In genomic region chr13:50715402-50716146, GRCh38 we compare ENCODE assay signal across 13 cellular contexts.
DNase-seq lines count a peak whose midpoint lies in the region; ATAC-seq, FAIRE-seq and TF ChIP-seq lines count a peak whose summit lies in the region.
"Had no signal": no experiment of that assay in that cellular context is flagged by ENCODE, and none has a peak within 500 bp of the region (broad histone marks: within the 10 kb centered on the region; RNA-seq: fewer than 3 reads in every experiment).

No MANE protein-coding gene starts in this region.

- FAIRE-seq in HepG2 (lab: Jason Lieb, UNC), result no peak
- FAIRE-seq: A549 had no signal

- H3K4me2 ChIP-seq in HepG2 (ENCODE audit: low read depth, low read length), result no peak overlapping the region
- H3K4me2 ChIP-seq: A549 had no signal

- H4K20me1 ChIP-seq in HepG2 (ENCODE audit: insufficient read depth, low read length), result no peaks in the 10 kb centered on the region

- no peak overlapping the region for H2AFZ ChIP-seq in HepG2 (ENCODE audit: low read length)

- H3K36me3 ChIP-seq in liver (ENCODE audit: control insufficient read depth in 4 of 4, insufficient read depth in 3 of 4, low read depth in 1 of 4, low read length in 3 of 4) (no peaks in the 10 kb centered on the region), HepG2 (replicated peaks in 1 of 2; ENCODE audit: control insufficient read depth in 1 of 2, insufficient read depth in 2 of 2, low read length in 2 of 2) (peaks cover 1 to 10% of the 10 kb centered on the region in 2 experiments; a peak in 4 of 5 replicates), gastroesophageal sphincter (no peaks in the 10 kb centered on the region), mucosa of descending colon (ENCODE audit: low read depth) (no peaks in the 10 kb centered on the region), stomach (no peaks in the 10 kb centered on the region)

- TF ChIP-seq POLR2A in HepG2 (IDR thresholded peaks at IDR 0.05; ENCODE audit: insufficient read depth in 1 of 2, low read depth in 2 of 2, low read length in 2 of 2) (no peak), gastroesophageal sphincter (IDR thresholded peaks at IDR 0.05) (no peak), stomach (IDR thresholded peaks at IDR 0.05) (no peak)

- H3K27me3 ChIP-seq in liver (ENCODE audit: control insufficient read depth in 4 of 4, insufficient read depth in 4 of 4, low read length in 3 of 4) (no peaks in the 10 kb centered on the region), HepG2 (ENCODE audit: control insufficient read depth in 1 of 2, insufficient read depth in 2 of 2, low read length in 2 of 2) (no peaks in the 10 kb centered on the region), gastroesophageal sphincter (no peaks in the 10 kb centered on the region), stomach (no peaks in the 10 kb centered on the region)
- H3K27me3 ChIP-seq: tibial nerve had no signal

- H3K27ac ChIP-seq in liver (ENCODE audit: low read depth in 1 of 2, low read length in 2 of 2) (no peak overlapping the region), HepG2 (ENCODE audit: extremely low read length, insufficient read depth, low read length) (no peak overlapping the region), gastroesophageal sphincter (peak overlapping the region in 1 of 4 donors; percentile 24), stomach (peak overlapping the region in 2 of 5 donors; percentile 48 to 50)
- H3K27ac ChIP-seq: A549 had no signal

- H3K4me1 ChIP-seq in liver (ENCODE audit: control insufficient read depth in 4 of 4, insufficient read depth in 4 of 4, low read length in 3 of 4) (no peaks in the 10 kb centered on the region), HepG2 (ENCODE audit: insufficient read depth, low read length) (no peaks in the 10 kb centered on the region), gastroesophageal sphincter (no peaks in the 10 kb centered on the region), mucosa of descending colon (ENCODE audit: low read depth) (no peaks in the 10 kb centered on the region), stomach (peaks cover 0 to 24% (median 3%) of the 10 kb centered on the region in 4 donors)
- H3K4me1 ChIP-seq: A549 had no signal

- intact Hi-C loops in HepG2 (cut with micrococcal nuclease; ENCODE audit: unreplicated experiment) (no loop called here), mucosa of descending colon (cut with DNase I, micrococcal nuclease) (no loop called here), stomach (cut with DNase I; ENCODE audit: low total_unique reads) (no loop called here)

- BruUV-seq in HepG2 (replicated peaks; lab: Mats Ljungman, UMichigan), result no TSS peak

- DNase-seq in HepG2 (ENCODE audit: low spot score) (no peak), mucosa of descending colon (peak; percentile 30 to 58 (median 33)), GM13976 (ENCODE audit: low spot score) (no peak), COLO829 (ENCODE audit: low spot score) (no peak), stomach (no peak)
- DNase-seq: DMS153, NCI-H1092, NCI-H345 had no signal

- H3K4me3 ChIP-seq in liver (ENCODE audit: low read depth in 1 of 3, low read length in 3 of 3) (peak overlapping the region in 1 of 3 donors; percentile 1), HepG2 (replicated peaks in 1 of 3; ENCODE audit: insufficient read depth in 1 of 3, low read depth in 2 of 3, low read length in 3 of 3) (no peak overlapping the region), gastroesophageal sphincter (no peak overlapping the region), mucosa of descending colon (no peak overlapping the region), stomach (no peak overlapping the region)
- H3K4me3 ChIP-seq: A549 had no signal

- CTCF ChIA-PET in HepG2 (lab: Yijun Ruan, JAX; ENCODE audit: low intra/inter-chr PET ratio, low total read pairs), result no interaction called here

- POLR2A ChIA-PET in HepG2 (lab: Yijun Ruan, JAX), result no interaction called here

- H3K9ac ChIP-seq in liver (ENCODE audit: low read depth in 1 of 2, low read length in 2 of 2), result no peak overlapping the region
- no peak overlapping the region for H3K9ac ChIP-seq in HepG2 (ENCODE audit: insufficient read depth, low read depth, low read length)

- H3K79me2 ChIP-seq in HepG2 (ENCODE audit: insufficient read depth, low read length), result no peaks in the 10 kb centered on the region

- no peaks in the 10 kb centered on the region for H3K9me3 ChIP-seq in liver (ENCODE audit: control insufficient read depth in 4 of 4, low read length in 3 of 4)
- H3K9me3 ChIP-seq in HepG2 (ENCODE audit: low read length), result no peaks in the 10 kb centered on the region
- H3K9me3 ChIP-seq in gastroesophageal sphincter, result no peaks in the 10 kb centered on the region
- no peaks in the 10 kb centered on the region for H3K9me3 ChIP-seq in mucosa of descending colon
- H3K9me3 ChIP-seq in stomach, result no peaks in the 10 kb centered on the region
- H3K9me3 ChIP-seq: A549, tibial nerve had no signal

- no peak for TF ChIP-seq CTCF in liver (IDR thresholded peaks at IDR 0.05; ENCODE audit: low read depth, low read length, missing input control)
- no peak for TF ChIP-seq CTCF in HepG2 (CRISPR knock-in tag; IDR thresholded peaks at IDR 0.05)
- TF ChIP-seq CTCF in gastroesophageal sphincter (IDR thresholded peaks at IDR 0.05), result no peak
- TF ChIP-seq CTCF in mucosa of descending colon (IDR thresholded peaks at IDR 0.05), result no peak
- TF ChIP-seq CTCF in GM13976 (IDR thresholded peaks at IDR 0.05; ENCODE audit: borderline replicate concordance, control extremely low read depth, extremely low read depth, insufficient read depth, missing control alignments), result no peak
- TF ChIP-seq CTCF in stomach (IDR thresholded peaks at IDR 0.05), result no peak

- ATAC-seq in HepG2 (no peak), gastroesophageal sphincter (peak; percentile 53), mucosa of descending colon (peak; percentile 59), HG03469 (IDR thresholded peaks at IDR 0.05; ENCODE audit: unreplicated experiment) (no peak)
- ATAC-seq: A549 had no signal

- TF ChIP-seq EP300 in HepG2 (IDR thresholded peaks at IDR 0.05; ENCODE audit: low read depth in 2 of 2, low read length in 2 of 2) (no peak), HepG2 (CRISPR knock-in tag; IDR thresholded peaks at IDR 0.05; ENCODE audit: borderline replicate concordance) (no peak), gastroesophageal sphincter (IDR thresholded peaks at IDR 0.05) (no peak), stomach (IDR thresholded peaks at IDR 0.05) (no peak)

- in situ Hi-C loops in HepG2 (cut with HindIII; ENCODE audit: extremely low pct_ligation_motif_present, low pct_unique_long_range_greater_than_20kb) (no loop called here), GM13976 (cut with MboI; ENCODE audit: low sequenced_read_pairs, unreplicated experiment) (no loop called here)

- 88% methylated on average over 14 of the region's 14 CpGs for WGBS in liver
- over 99% methylated on average over 14 of the region's 14 CpGs for WGBS in HepG2 (ENCODE audit: low lambda C conversion rate)
- WGBS in gastroesophageal sphincter (ENCODE audit: low coverage in 1 of 2), 2 donors, result 91% methylated on average over 14 of the region's 14 CpGs; no CpG with 5 or more reads in 1 of the 2 donors
- WGBS in stomach, 5 donors, result 87 to 95% (median 93%) methylated on average over 14 of the region's 14 CpGs

- TF ChIP-seq RAD21 in liver (IDR thresholded peaks at IDR 0.05) (no peak), HepG2 (CRISPR knock-in tag; IDR thresholded peaks at IDR 0.05) (no peak)

TF ChIP-seq in liver, 16 proteins besides CTCF, POLR2A, EP300 and RAD21:
- no peak for TF ChIP-seq HNF4G (IDR thresholded peaks at IDR 0.05)
- TF ChIP-seq YY1 (IDR thresholded peaks at IDR 0.05), result peak; percentile 30

TF ChIP-seq in HepG2, 621 proteins besides CTCF, POLR2A, EP300 and RAD21:
- no peak for TF ChIP-seq E2F1 (CRISPR knock-in tag; IDR thresholded peaks at IDR 0.05)
TF ChIP-seq in HepG2: peak in this region for 0.

Comparison
In these comparisons a context has a peak if more than half of its experiments do, and no peak if none do; other contexts are left out.
1. ATAC-seq: peak in gastroesophageal sphincter (single experiment) and mucosa of descending colon (single experiment); none in HepG2 (single experiment) and HG03469 (single experiment).
2. DNase-seq: peak in mucosa of descending colon (3 of 3); none in HepG2 (single experiment), GM13976 (single experiment), COLO829 (single experiment) and stomach (single experiment).